Comparison of ENCODE assay signal across 22 cellular contexts in the genomic region with DNA sequence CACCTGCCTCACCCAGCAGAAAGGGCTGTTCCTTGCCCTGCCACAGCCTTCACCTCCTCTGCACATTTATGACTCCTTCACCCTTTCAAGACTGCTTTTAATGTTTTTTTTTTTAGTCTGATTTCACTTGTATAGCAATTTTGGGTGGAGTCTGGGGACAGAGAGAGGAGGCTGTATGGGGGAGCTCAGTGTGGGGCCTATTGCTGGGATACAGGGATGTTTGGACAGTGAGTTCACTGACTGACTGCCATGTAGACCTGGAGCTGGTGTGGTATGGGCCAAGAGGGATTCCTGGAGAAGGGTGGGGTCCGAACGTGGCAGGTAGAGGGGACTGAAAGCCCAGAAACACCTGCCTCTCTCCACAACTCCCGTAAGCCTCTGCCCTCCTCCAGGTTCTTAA. TPM values are rescaled to one million over a fixed set of nuclear protein-coding genes. Genes with fewer than 3 reads are reported as not detected.
DNase-seq lines count a peak whose midpoint lies in the region; ATAC-seq, FAIRE-seq and TF ChIP-seq lines count a peak whose summit lies in the region.
"Had no signal": no experiment of that assay in that cellular context is flagged by ENCODE, and none has a peak within 500 bp of the region (broad histone marks: within the 10 kb centered on the region; RNA-seq: fewer than 3 reads in every experiment).

No MANE protein-coding gene starts in this region.

- H3K27ac ChIP-seq in HEK293 (ENCODE audit: extremely low read depth, low read depth, low read length): no peak overlapping the region
- no peak overlapping the region for H3K27ac ChIP-seq in brain microvascular endothelial cell
- H3K27ac ChIP-seq: 22Rv1, HL-60 had no signal

- in situ Hi-C loops in brain microvascular endothelial cell (cut with HindIII; ENCODE audit: low pct_ligation_motif_present, low sequenced_read_pairs): no loop called here

- CTCF ChIA-PET in HEK293 (lab: Yijun Ruan, JAX): interaction anchor here (0.5 to 10.0 kb wide), 13 partner anchors 9 to 617 kb away, joined by 3 to 200 read pairs (median 3); no protein-coding TSS in a partner anchor

- H3K27me3 Mint-ChIP-seq in activated naive CD8-positive, alpha-beta T cell treated with anti-CD3 and anti-CD28 coated beads, Interleukin-2, amount 10 ng/mL, durations not matched to agents 7 days and 5 days: peaks cover 23% of the 10 kb centered on the region
- peaks cover 2% of the 10 kb centered on the region for H3K27me3 Mint-ChIP-seq in activated naive CD8-positive, alpha-beta T cell treated with anti-CD3 and anti-CD28 coated beads, Interleukin-2, amount 50 U/mL, for 24 hours

- H3K27ac Mint-ChIP-seq in activated naive CD8-positive, alpha-beta T cell treated with anti-CD3 and anti-CD28 coated beads, Interleukin-2, amount 10 ng/mL, durations not matched to agents 7 days and 5 days: no peak overlapping the region
- H3K27ac Mint-ChIP-seq in activated naive CD8-positive, alpha-beta T cell treated with anti-CD3 and anti-CD28 coated beads, Interleukin-2, amount 50 U/mL, for 24 hours: no peak overlapping the region
- H3K27ac Mint-ChIP-seq: CD4-positive, CD25-positive, alpha-beta regulatory T cell; HFFc6 had no signal

- FAIRE-seq in D721Med (lab: Jason Lieb, UNC): no peak
- FAIRE-seq: G401.6, GM12892, GM18507, H1 had no signal

- no peaks in the 10 kb centered on the region for H3K36me3 ChIP-seq in HEK293 (ENCODE audit: control insufficient read depth in 2 of 2, insufficient read depth in 1 of 2, low read length in 2 of 2)
- no peaks in the 10 kb centered on the region for H3K36me3 ChIP-seq in brain microvascular endothelial cell (replicated peaks)
- H3K36me3 ChIP-seq: BE2C, HAP-1 had no signal

- H3K4me3 Mint-ChIP-seq in activated naive CD8-positive, alpha-beta T cell treated with anti-CD3 and anti-CD28 coated beads, Interleukin-2, amount 10 ng/mL, durations not matched to agents 7 days and 5 days: no peak overlapping the region
- H3K4me3 Mint-ChIP-seq in activated naive CD8-positive, alpha-beta T cell treated with anti-CD3 and anti-CD28 coated beads, Interleukin-2, amount 50 U/mL, for 24 hours: no peak overlapping the region
- H3K4me3 Mint-ChIP-seq: CD4-positive, CD25-positive, alpha-beta regulatory T cell; CD8-positive, alpha-beta memory T cell; HFFc6 had no signal

- H3K9me3 Mint-ChIP-seq in activated naive CD8-positive, alpha-beta T cell treated with anti-CD3 and anti-CD28 coated beads, Interleukin-2, amount 10 ng/mL, durations not matched to agents 7 days and 5 days: no peaks in the 10 kb centered on the region
- peaks cover 4% of the 10 kb centered on the region for H3K9me3 Mint-ChIP-seq in activated naive CD8-positive, alpha-beta T cell treated with anti-CD3 and anti-CD28 coated beads, Interleukin-2, amount 50 U/mL, for 24 hours
- H3K9me3 Mint-ChIP-seq: HFFc6 had no signal

- H3K27me3 ChIP-seq in brain microvascular endothelial cell (replicated peaks): peaks cover 2% of the 10 kb centered on the region

- ATAC-seq in activated naive CD8-positive, alpha-beta T cell treated with anti-CD3 and anti-CD28 coated beads, Interleukin-2, amount 10 ng/mL, durations not matched to agents 7 days and 5 days (ENCODE audit: low read depth): no peak
- ATAC-seq in activated naive CD8-positive, alpha-beta T cell treated with anti-CD3 and anti-CD28 coated beads, Interleukin-2, amount 50 U/mL, for 24 hours: no peak
- ATAC-seq in GM18909 (IDR thresholded peaks at IDR 0.05; ENCODE audit: poor library complexity, unreplicated experiment): no peak

- no peaks in the 10 kb centered on the region for H3K36me3 Mint-ChIP-seq in activated naive CD8-positive, alpha-beta T cell treated with anti-CD3 and anti-CD28 coated beads, Interleukin-2, amount 10 ng/mL, durations not matched to agents 7 days and 5 days
- no peaks in the 10 kb centered on the region for H3K36me3 Mint-ChIP-seq in activated naive CD8-positive, alpha-beta T cell treated with anti-CD3 and anti-CD28 coated beads, Interleukin-2, amount 50 U/mL, for 24 hours (ENCODE audit: low read depth)
- H3K36me3 Mint-ChIP-seq: CD4-positive, CD25-positive, alpha-beta regulatory T cell; CD8-positive, alpha-beta memory T cell had no signal

- TF ChIP-seq CTCF in HEK293 (tag by site-specific recombination; IDR thresholded peaks at IDR 0.05) (no peak), brain microvascular endothelial cell (IDR thresholded peaks at IDR 0.05; ENCODE audit: low read depth, low read length, missing control alignments) (no peak), D721Med (IDR thresholded peaks at IDR 0.05; ENCODE audit: insufficient read depth, missing control alignments) (no peak)

- POLR2A ChIA-PET in activated naive CD8-positive, alpha-beta T cell treated with anti-CD3 and anti-CD28 coated beads, Interleukin-2, amount 10 ng/mL, durations not matched to agents 7 days and 5 days (lab: Charles Lee): no interaction called here
- POLR2A ChIA-PET in HEK293 (lab: Yijun Ruan, JAX): interaction anchor here (0.7 kb wide), 1 partner anchor 217 kb away, joined by 4 read pairs; no protein-coding TSS in a partner anchor

- H3K4me1 ChIP-seq in HEK293 (ENCODE audit: control insufficient read depth, insufficient read depth, low read length): no peaks in the 10 kb centered on the region
- H3K4me1 ChIP-seq: BE2C, HAP-1 had no signal

- peak; percentile 14 for DNase-seq in activated naive CD8-positive, alpha-beta T cell treated with anti-CD3 and anti-CD28 coated beads, Interleukin-2, amount 10 ng/mL, durations not matched to agents 7 days and 5 days
- DNase-seq in activated naive CD8-positive, alpha-beta T cell treated with anti-CD3 and anti-CD28 coated beads, Interleukin-2, amount 50 U/mL, for 24 hours: no peak
- DNase-seq in brain microvascular endothelial cell (peak; percentile 16), D721Med (ENCODE audit: insufficient read length, low spot score) (no peak), HCEC 1CT (no peak)
- DNase-seq: BE2C; C1 segment of cervical spinal cord; CD4-positive, CD25-positive, alpha-beta regulatory T cell; CD8-positive, alpha-beta memory T cell; COR-L47; HFFc6 had no signal

- H3K4me1 Mint-ChIP-seq in activated naive CD8-positive, alpha-beta T cell treated with anti-CD3 and anti-CD28 coated beads, Interleukin-2, amount 10 ng/mL, durations not matched to agents 7 days and 5 days: peaks cover 2% of the 10 kb centered on the region
- H3K4me1 Mint-ChIP-seq in activated naive CD8-positive, alpha-beta T cell treated with anti-CD3 and anti-CD28 coated beads, Interleukin-2, amount 50 U/mL, for 24 hours: no peaks in the 10 kb centered on the region
- H3K4me1 Mint-ChIP-seq: CD4-positive, CD25-positive, alpha-beta regulatory T cell; CD8-positive, alpha-beta memory T cell had no signal

- H3K4me3 ChIP-seq in HEK293 (ENCODE audit: low read depth, low read length) (no peak overlapping the region), brain microvascular endothelial cell (ENCODE audit: low read depth, low read length) (no peak overlapping the region)
- H3K4me3 ChIP-seq: HAP-1 had no signal

- no peaks in the 10 kb centered on the region for H3K9me3 ChIP-seq in HEK293 (ENCODE audit: control insufficient read depth, insufficient read depth, low read depth, low read length)
- H3K9me3 ChIP-seq: BE2C had no signal

TF ChIP-seq in HEK293, 187 proteins besides CTCF, POLR2A, EP300 and RAD21:
- TF ChIP-seq GLIS1 (tag by site-specific recombination; IDR thresholded peaks at IDR 0.05): peak; percentile 90
- TF ChIP-seq ZNF266 (tag by site-specific recombination; IDR thresholded peaks at IDR 0.05; ENCODE audit: low read depth): no peak

RNA-seq across cellular contexts. Expression of gene KRT85, which starts 1.9 kb away (rescaled TPM):
- total RNA-seq in activated naive CD8-positive, alpha-beta T cell treated with anti-CD3 and anti-CD28 coated beads, Interleukin-2, amount 10 ng/mL, durations not matched to agents 7 days and 5 days: not detected
- total RNA-seq: A673; CD4-positive, CD25-positive, alpha-beta regulatory T cell; CD8-positive, alpha-beta memory T cell; H1; HFFc6; HT1080 had no signal

RNA-seq across cellular contexts. Expression of gene KRT84, which starts 16.2 kb away (rescaled TPM):
- total RNA-seq in activated naive CD8-positive, alpha-beta T cell treated with anti-CD3 and anti-CD28 coated beads, Interleukin-2, amount 10 ng/mL, durations not matched to agents 7 days and 5 days: not detected
- total RNA-seq: A673; CD4-positive, CD25-positive, alpha-beta regulatory T cell; CD8-positive, alpha-beta memory T cell; H1; HFFc6; HT1080 had no signal

RNA-seq across cellular contexts. Expression of gene KRT82, which starts 36.9 kb away (rescaled TPM):
- total RNA-seq in activated naive CD8-positive, alpha-beta T cell treated with anti-CD3 and anti-CD28 coated beads, Interleukin-2, amount 10 ng/mL, durations not matched to agents 7 days and 5 days: not detected
- total RNA-seq: A673; CD4-positive, CD25-positive, alpha-beta regulatory T cell; CD8-positive, alpha-beta memory T cell; H1; HFFc6; HT1080 had no signal

RNA-seq across cellular contexts. Expression of gene KRT83, which starts 48.0 kb away (rescaled TPM):
- not detected for total RNA-seq in activated naive CD8-positive, alpha-beta T cell treated with anti-CD3 and anti-CD28 coated beads, Interleukin-2, amount 10 ng/mL, durations not matched to agents 7 days and 5 days
- total RNA-seq: A673; CD4-positive, CD25-positive, alpha-beta regulatory T cell; CD8-positive, alpha-beta memory T cell; H1; HFFc6 had no signal

Comparison
In these comparisons a context has a peak if more than half of its experiments do, and no peak if none do; other contexts are left out.
1. DNase-seq: peak in activated naive CD8-positive, alpha-beta T cell treated with anti-CD3 and anti-CD28 coated beads, Interleukin-2, amount 10 ng/mL, durations not matched to agents 7 days and 5 days (single experiment) and brain microvascular endothelial cell (single experiment); none in activated naive CD8-positive, alpha-beta T cell treated with anti-CD3 and anti-CD28 coated beads, Interleukin-2, amount 50 U/mL, for 24 hours (single experiment), D721Med (single experiment) and HCEC 1CT (single experiment).